Comparison of ENCODE assay signal across 25 cellular contexts in the genomic region with DNA sequence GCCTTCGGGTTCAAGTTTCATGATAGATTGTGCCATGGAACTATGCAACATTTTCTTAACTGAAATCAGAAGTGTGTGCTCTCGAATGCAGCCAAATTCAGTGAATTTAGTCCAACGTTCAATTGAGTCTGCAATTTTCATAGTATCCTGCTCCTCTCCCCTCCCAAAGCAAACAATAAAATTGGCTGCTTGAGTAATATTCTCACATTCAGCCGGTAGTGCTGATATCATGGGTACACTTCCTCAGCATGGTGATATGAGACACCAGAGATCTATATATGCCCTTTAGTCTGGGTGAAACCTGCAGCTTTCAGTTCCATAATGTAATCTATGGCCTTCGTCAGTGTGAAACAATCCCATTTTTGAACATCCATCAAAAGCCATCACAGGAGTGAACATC.
"Had no signal": no experiment of that assay in that cellular context is flagged by ENCODE, and none has a peak within 500 bp of the region (broad histone marks: within the 10 kb centered on the region; RNA-seq: fewer than 3 reads in every experiment).

No MANE protein-coding gene starts in this region.

- H2AFZ ChIP-seq: hepatocyte had no signal

- DNase-seq: activated B cell treated with CpG ODN at 0.5 μM for 24 hours; activated CD4-positive, alpha-beta T cell treated with anti-CD3 and anti-CD28 coated beads, Interleukin-2, amount 50 U/mL, for 1 hour; activated CD8-positive, alpha-beta T cell treated with anti-CD3 and anti-CD28 coated beads for 36 hours; activated gamma-delta T cell treated with Interleukin-2 at 50 U/mL for 16 hours; activated naive CD4-positive, alpha-beta T cell treated with anti-CD3 and anti-CD28 coated beads, Interleukin-2, amount 50 U/mL, for 16 hours; activated T-cell treated with anti-CD3 and anti-CD28 coated beads, Interleukin-2, amount 50 U/mL, for 4 hours; amniotic stem cell; caudate nucleus; left cardiac atrium; mammary epithelial cell; naive B cell; ovary; retina; stimulated activated CD4-positive, alpha-beta T cell treated with anti-CD3 and anti-CD28 coated beads, Interleukin-2, amount 100 ng/mL, for 24 hours; stimulated activated naive B cell treated with anti-CD40 and anti-IgM and Interleukin-4, amounts not matched to agents 10 μg/mL and 1 μg/mL and 100 μg/mL, for 72 hours; stomach; tibial artery; upper lobe of right lung had no signal

- ATAC-seq: activated CD8-positive, alpha-beta T cell treated with anti-CD3 and anti-CD28 coated beads for 36 hours; activated T-cell treated with anti-CD3 and anti-CD28 coated beads, Interleukin-2, amount 50 U/mL, for 4 hours; activated T-helper 17 cell treated with anti-CD3 and anti-CD28 coated beads, Interleukin-2, amount 50 U/mL, for 72 hours; gastroesophageal sphincter; stimulated activated naive B cell treated with anti-CD40 and anti-IgM and Interleukin-4, amounts not matched to agents 10 μg/mL and 1 μg/mL and 100 μg/mL, for 72 hours; upper lobe of right lung had no signal

- FAIRE-seq: endothelial cell of umbilical vein, keratinocyte had no signal

- H3K27me3 ChIP-seq: gastroesophageal sphincter, hepatocyte, ovary, stomach, tibial artery, upper lobe of right lung had no signal

- H3K4me2 ChIP-seq: hepatocyte, smooth muscle cell had no signal

- H3K4me3 ChIP-seq: gastroesophageal sphincter, hepatocyte, ovary, prostate gland, smooth muscle cell, stomach, tibial artery, upper lobe of right lung had no signal

- H3K79me2 ChIP-seq: hepatocyte had no signal

- H3K36me3 ChIP-seq: gastroesophageal sphincter, ovary, prostate gland, stomach, tibial artery, upper lobe of right lung had no signal

- H3K9me3 ChIP-seq: gastroesophageal sphincter, ovary, prostate gland, stomach, tibial artery, upper lobe of right lung had no signal

- H3K4me1 ChIP-seq: gastroesophageal sphincter, prostate gland, stomach, tibial artery, upper lobe of right lung had no signal

- H3K27ac ChIP-seq: gastroesophageal sphincter, hepatocyte, ovary, prostate gland, stomach, tibial artery, upper lobe of right lung had no signal
